1 cellular context compared by ENCODE assay signal in genomic region chr17:75853410-75853809, GRCh38.
TF ChIP-seq lines count a peak whose summit lies in the region.

No MANE protein-coding gene starts in this region.

TF ChIP-seq in endothelial cell of umbilical vein, 7 proteins besides CTCF, POLR2A, EP300 and RAD21:
- no peak for TF ChIP-seq MAX (IDR thresholded peaks at IDR 0.05; ENCODE audit: insufficient read depth, insufficient read length)
- no peak for TF ChIP-seq MYC (IDR thresholded peaks at IDR 0.05; ENCODE audit: low read depth, low read length)
- TF ChIP-seq EZH2 (IDR thresholded peaks at IDR 0.05; ENCODE audit: borderline replicate concordance, low read depth, low read length, severe bottlenecking): no peak
- peak; percentile 84 for TF ChIP-seq GATA2 (IDR thresholded peaks at IDR 0.05; ENCODE audit: insufficient read depth, insufficient read length, low read depth, low read length)
- no peak for TF ChIP-seq JUN (IDR thresholded peaks at IDR 0.05; ENCODE audit: borderline replicate concordance, insufficient read depth, insufficient read length, low read depth)
